ENCODE assay signal across 9 cellular contexts in the genomic region with DNA sequence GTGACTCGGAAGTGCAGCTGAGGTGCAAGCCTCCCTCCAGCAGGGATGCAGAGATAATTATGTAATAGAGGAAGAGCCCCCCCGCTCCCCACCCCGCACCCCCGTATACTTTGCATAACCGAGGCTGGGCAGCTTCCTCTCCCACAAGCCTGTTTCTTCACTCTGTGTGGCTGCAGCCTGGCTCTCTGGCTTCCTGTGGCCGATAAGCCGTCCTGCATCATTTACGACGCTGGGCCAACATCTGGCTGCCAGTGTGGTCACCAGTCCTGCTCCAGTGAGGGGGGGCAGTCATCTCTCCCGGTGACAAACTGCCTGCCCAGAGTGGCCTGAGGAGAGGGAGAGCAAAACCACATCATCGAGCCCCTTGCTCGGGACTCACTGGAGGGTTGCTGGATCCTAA. TPM values are rescaled to one million over a fixed set of nuclear protein-coding genes. Genes with fewer than 3 reads are reported as not detected.
DNase-seq lines count a peak whose midpoint lies in the region; ATAC-seq and TF ChIP-seq lines count a peak whose summit lies in the region.
"Had no signal": no experiment of that assay in that cellular context is flagged by ENCODE, and none has a peak within 500 bp of the region (broad histone marks: within the 10 kb centered on the region; RNA-seq: fewer than 3 reads in every experiment).

No MANE protein-coding gene starts in this region.

- ATAC-seq in GM21528 (IDR thresholded peaks at IDR 0.05; ENCODE audit: low FRiP score, unreplicated experiment), result peak; percentile 83
- peak; percentile 60 for ATAC-seq in central memory CD8-positive, alpha-beta T cell (replicated peaks; ENCODE audit: extremely low read depth, poor library complexity, severe bottlenecking)
- peak; percentile 31 to 62 (median 44) for ATAC-seq in psoas muscle
- ATAC-seq: body of pancreas had no signal

- DNase-seq in GM10266 (ENCODE audit: extremely low spot score) (peak; percentile 72), HUDEP-2 (lab: John Stamatoyannopoulos, UW; ENCODE audit: unreplicated experiment in 76 of 76) (peak in 41 of 76 experiments; percentile 6 to 62 (median 27)), psoas muscle (peak; percentile 41 to 76), cerebellum (ENCODE audit: low spot score) (no peak)
- DNase-seq in central memory CD8-positive, alpha-beta T cell (ENCODE audit: low spot score in 2 of 2), result no peak
- no peak for DNase-seq in activated CD4-positive, alpha-beta T cell treated with anti-CD3 and anti-CD28 coated beads, Interleukin-2, amount 50 U/mL, for 1 hour
- no peak for DNase-seq in effector memory CD4-positive, alpha-beta T cell

- H3K4me3 ChIP-seq in psoas muscle, result no peak overlapping the region
- H3K4me3 ChIP-seq in effector memory CD4-positive, alpha-beta T cell (ENCODE audit: insufficient read depth, low read depth, low read length, poor library complexity, severe bottlenecking), result no peak overlapping the region
- H3K4me3 ChIP-seq: body of pancreas had no signal

- TF ChIP-seq CTCF in GM10266 (IDR thresholded peaks at IDR 0.05; ENCODE audit: control insufficient read depth, insufficient read depth, low read depth, missing control alignments) (no peak), psoas muscle (IDR thresholded peaks at IDR 0.05) (no peak)

- no peaks in the 10 kb centered on the region for H3K27me3 ChIP-seq in psoas muscle (ENCODE audit: insufficient read depth in 3 of 3, low read length in 2 of 3)
- no peaks in the 10 kb centered on the region for H3K27me3 ChIP-seq in effector memory CD4-positive, alpha-beta T cell (replicated peaks; ENCODE audit: control insufficient read depth, insufficient read depth, low read length, poor library complexity, severe bottlenecking)
- H3K27me3 ChIP-seq: body of pancreas had no signal

- peak overlapping the region; percentile 58 for H3K4me3 Mint-ChIP-seq in central memory CD8-positive, alpha-beta T cell

- no peaks in the 10 kb centered on the region for H3K36me3 ChIP-seq in psoas muscle (ENCODE audit: insufficient read depth in 1 of 2, low read depth in 1 of 2)
- no peaks in the 10 kb centered on the region for H3K36me3 ChIP-seq in effector memory CD4-positive, alpha-beta T cell (ENCODE audit: control insufficient read depth, insufficient read depth, low read length)

- peak overlapping the region; percentile 69 for H3K27ac ChIP-seq in psoas muscle
- no peak overlapping the region for H3K27ac ChIP-seq in effector memory CD4-positive, alpha-beta T cell (ENCODE audit: insufficient read depth, low read length, poor library complexity, severe bottlenecking)
- H3K27ac ChIP-seq: body of pancreas had no signal

- no peak overlapping the region for H3K27ac Mint-ChIP-seq in central memory CD8-positive, alpha-beta T cell (ENCODE audit: low read depth)

- no peaks in the 10 kb centered on the region for H3K36me3 Mint-ChIP-seq in central memory CD8-positive, alpha-beta T cell (ENCODE audit: insufficient read depth)

- H3K9me3 ChIP-seq in psoas muscle, result no peaks in the 10 kb centered on the region
- no peaks in the 10 kb centered on the region for H3K9me3 ChIP-seq in effector memory CD4-positive, alpha-beta T cell (ENCODE audit: control insufficient read depth, low read length)
- H3K9me3 ChIP-seq: body of pancreas had no signal

- H3K4me1 ChIP-seq in psoas muscle, result peaks cover 45% of the 10 kb centered on the region
- peaks cover 21% of the 10 kb centered on the region for H3K4me1 ChIP-seq in effector memory CD4-positive, alpha-beta T cell (ENCODE audit: control insufficient read depth, insufficient read depth, low read length, poor library complexity, severe bottlenecking)
- H3K4me1 ChIP-seq: body of pancreas had no signal

- intact Hi-C loops in psoas muscle (cut with DNase I), result no loop called here

- WGBS in psoas muscle, 3 donors, result 11 to 17% (median 12%) methylated on average over 12 of the region's 12 CpGs

- peaks cover 39% of the 10 kb centered on the region for H3K4me1 Mint-ChIP-seq in central memory CD8-positive, alpha-beta T cell

- H3K9me3 Mint-ChIP-seq in central memory CD8-positive, alpha-beta T cell, result no peaks in the 10 kb centered on the region

- H3K27me3 Mint-ChIP-seq in central memory CD8-positive, alpha-beta T cell, result no peaks in the 10 kb centered on the region

RNA-seq across cellular contexts. Expression of a gene that starts 59.2 kb away (rescaled TPM):
- total RNA-seq in psoas muscle, result 100 to 1,000 TPM in 2 of 4 donors, 10 to 100 TPM in 2; 73.2 to 202 (median 93.0) TPM
- polyA plus RNA-seq in psoas muscle, result 100 to 1,000 TPM; 135 to 308 (median 144) TPM
- 11.4 TPM for total RNA-seq in cerebellum

Comparison
In these comparisons a context has a peak if more than half of its experiments do, and no peak if none do; other contexts are left out.
1. DNase-seq: peak in GM10266 (single experiment), HUDEP-2 (41 of 76) and psoas muscle (2 of 2); none in central memory CD8-positive, alpha-beta T cell (0 of 2), cerebellum (single experiment), activated CD4-positive, alpha-beta T cell treated with anti-CD3 and anti-CD28 coated beads, Interleukin-2, amount 50 U/mL, for 1 hour (single experiment) and effector memory CD4-positive, alpha-beta T cell (0 of 3).
2. Peak in every context shown above with its lines, with median percentiles within 50 percentile points of each other: ATAC-seq.